In genomic region chr10:114312585-114312984, GRCh38 we compare ENCODE assay signal across 18 cellular contexts.
DNase-seq lines count a peak whose midpoint lies in the region; FAIRE-seq and TF ChIP-seq lines count a peak whose summit lies in the region.
"Had no signal": no experiment of that assay in that cellular context is flagged by ENCODE, and none has a peak within 500 bp of the region (broad histone marks: within the 10 kb centered on the region; RNA-seq: fewer than 3 reads in every experiment).

No MANE protein-coding gene starts in this region.

- no peak for TF ChIP-seq POLR2A in breast epithelium (IDR thresholded peaks at IDR 0.05)

- H3K9me3 ChIP-seq in breast epithelium (no peaks in the 10 kb centered on the region), keratinocyte (ENCODE audit: control insufficient read depth, low read depth, low read length) (no peaks in the 10 kb centered on the region), GM23248 (ENCODE audit: low read depth) (no peaks in the 10 kb centered on the region)
- no peaks in the 10 kb centered on the region for H3K9me3 ChIP-seq in effector memory CD4-positive, alpha-beta T cell (ENCODE audit: control insufficient read depth, low read length)
- H3K9me3 ChIP-seq: BLaER1, HAP-1 had no signal

- no peak for TF ChIP-seq CTCF in MCF 10A (IDR thresholded peaks at IDR 0.05; ENCODE audit: unreplicated experiment)
- no peak for TF ChIP-seq CTCF in breast epithelium (IDR thresholded peaks at IDR 0.05)
- no peak for TF ChIP-seq CTCF in choroid plexus epithelial cell (conservative IDR thresholded peaks at IDR 0.05; ENCODE audit: low read depth, low read length)
- no peak for TF ChIP-seq CTCF in keratinocyte (optimal IDR thresholded peaks at IDR 0.05 in 1 of 3, IDR thresholded peaks at IDR 0.05 in 1 of 3, conservative IDR thresholded peaks at IDR 0.05 in 1 of 3; ENCODE audit: extremely low read depth in 1 of 3, insufficient read depth in 2 of 3, low read length in 3 of 3)
- TF ChIP-seq CTCF in D721Med (IDR thresholded peaks at IDR 0.05; ENCODE audit: insufficient read depth, missing control alignments) = no peak

- CTCF ChIA-PET in MCF 10A (lab: Yijun Ruan, JAX) = interaction anchor here (0.5 to 1.0 kb wide), 5 partner anchors 9 to 1921 kb away, joined by 3 to 9 read pairs (median 4); no protein-coding TSS in a partner anchor

- no peaks in the 10 kb centered on the region for H3K27me3 Mint-ChIP-seq in MCF 10A (ENCODE audit: insufficient read depth, unreplicated experiment)

- H3K27ac ChIP-seq in breast epithelium (no peak overlapping the region), keratinocyte (ENCODE audit: control insufficient read depth, insufficient read depth, low read length) (no peak overlapping the region), GM23248 (no peak overlapping the region)
- H3K27ac ChIP-seq in effector memory CD4-positive, alpha-beta T cell (ENCODE audit: insufficient read depth, low read length, poor library complexity, severe bottlenecking) = no peak overlapping the region
- H3K27ac ChIP-seq: BLaER1, HL-60 had no signal

- H3K4me3 ChIP-seq in breast epithelium (no peak overlapping the region), choroid plexus epithelial cell (ENCODE audit: low read depth, low read length) (no peak overlapping the region), keratinocyte (ENCODE audit: control insufficient read depth in 2 of 3, extremely low read depth in 1 of 3, insufficient read depth in 2 of 3, low read depth in 1 of 3, low read length in 3 of 3) (no peak overlapping the region), GM23248 (no peak overlapping the region)
- H3K4me3 ChIP-seq in effector memory CD4-positive, alpha-beta T cell (ENCODE audit: insufficient read depth, low read depth, low read length, poor library complexity, severe bottlenecking) = no peak overlapping the region
- H3K4me3 ChIP-seq: BLaER1, HAP-1 had no signal

- no peak overlapping the region for H3K9ac ChIP-seq in keratinocyte (ENCODE audit: control insufficient read depth, extremely low read depth, insufficient read depth, low read length)
- no peak overlapping the region for H3K9ac ChIP-seq in GM23248
- H3K9ac ChIP-seq: BLaER1 had no signal

- H3K4me1 Mint-ChIP-seq in MCF 10A (ENCODE audit: insufficient read depth, unreplicated experiment) = no peaks in the 10 kb centered on the region
- H3K4me1 Mint-ChIP-seq: CD14-positive monocyte; CD4-positive, alpha-beta memory T cell had no signal

- intact Hi-C loops in MCF 10A (cut with micrococcal nuclease) = no loop called here
- intact Hi-C loops in breast epithelium (cut with DNase I; ENCODE audit: low total_unique reads) = no loop called here

- 53 to 88% methylated on average over 1 of the region's 1 CpG for WGBS in GM23248 (ENCODE audit: low coverage in 1 of 2, low lambda C conversion rate in 2 of 2, missing lambda C conversion rate in 2 of 2), 2 experiments

- POLR2A ChIA-PET in MCF 10A (lab: Yijun Ruan, JAX) = interaction anchor here (1.0 to 1.2 kb wide), 2 partner anchors 9 kb away, joined by 3 read pairs; no protein-coding TSS in a partner anchor

- no peak overlapping the region for H3K4me2 ChIP-seq in keratinocyte (ENCODE audit: control insufficient read depth, extremely low read depth, insufficient read depth, low read depth, low read length)
- no peak overlapping the region for H3K4me2 ChIP-seq in GM23248 (ENCODE audit: unreplicated experiment)
- H3K4me2 ChIP-seq: BLaER1 had no signal

- H3K4me1 ChIP-seq in breast epithelium = no peaks in the 10 kb centered on the region
- H3K4me1 ChIP-seq in keratinocyte (ENCODE audit: control insufficient read depth, extremely low read depth, insufficient read depth, low read length) = no peaks in the 10 kb centered on the region
- H3K4me1 ChIP-seq in effector memory CD4-positive, alpha-beta T cell (ENCODE audit: control insufficient read depth, insufficient read depth, low read length, poor library complexity, severe bottlenecking) = no peaks in the 10 kb centered on the region
- peaks cover 9% of the 10 kb centered on the region for H3K4me1 ChIP-seq in GM23248 (ENCODE audit: insufficient read depth)
- H3K4me1 ChIP-seq: HAP-1 had no signal

- H3F3A ChIP-seq in GM23248 (ENCODE audit: insufficient read depth) = no peaks in the 10 kb centered on the region

- no peaks in the 10 kb centered on the region for H3K9me3 Mint-ChIP-seq in MCF 10A (ENCODE audit: unreplicated experiment)
- H3K9me3 Mint-ChIP-seq: CD4-positive, alpha-beta memory T cell had no signal

- no peaks in the 10 kb centered on the region for H3K27me3 ChIP-seq in breast epithelium
- no peaks in the 10 kb centered on the region for H3K27me3 ChIP-seq in keratinocyte (ENCODE audit: control insufficient read depth, extremely low read depth, insufficient read depth, low read length)
- no peaks in the 10 kb centered on the region for H3K27me3 ChIP-seq in effector memory CD4-positive, alpha-beta T cell (replicated peaks; ENCODE audit: control insufficient read depth, insufficient read depth, low read length, poor library complexity, severe bottlenecking)
- peaks cover 16% of the 10 kb centered on the region; the same call in 1 of the 2 replicates for H3K27me3 ChIP-seq in GM23248 (replicated peaks; ENCODE audit: insufficient read depth)
- H3K27me3 ChIP-seq: BLaER1 had no signal

- H3K79me2 ChIP-seq in keratinocyte (ENCODE audit: control insufficient read depth, insufficient read depth, low read length) (no peaks in the 10 kb centered on the region), GM23248 (ENCODE audit: insufficient read depth) (no peaks in the 10 kb centered on the region)

- H2AFZ ChIP-seq in keratinocyte (ENCODE audit: control insufficient read depth, low read length) = no peak overlapping the region
- no peak overlapping the region for H2AFZ ChIP-seq in GM23248

- in situ Hi-C loops in GM23248 (cut with MboI) = no loop called here

- no peak overlapping the region for H3K27ac Mint-ChIP-seq in MCF 10A (ENCODE audit: low read depth, unreplicated experiment)
- H3K27ac Mint-ChIP-seq: CD14-positive monocyte had no signal

- no peaks in the 10 kb centered on the region for H4K20me1 ChIP-seq in keratinocyte (ENCODE audit: control insufficient read depth, extremely low read depth, insufficient read depth, low read length)
- H4K20me1 ChIP-seq in GM23248 (ENCODE audit: insufficient read depth) = no peaks in the 10 kb centered on the region
- H4K20me1 ChIP-seq: BLaER1 had no signal

- dilution Hi-C loops in keratinocyte (cut with MboI; ENCODE audit: extremely low pct_ligation_motif_present, low sequenced_read_pairs) = no loop called here

- H3K36me3 ChIP-seq in breast epithelium = no peaks in the 10 kb centered on the region
- peaks cover 18 to 45% of the 10 kb centered on the region in 2 experiments for H3K36me3 ChIP-seq in keratinocyte (ENCODE audit: control insufficient read depth in 2 of 2, extremely low read depth in 1 of 2, insufficient read depth in 2 of 2, low read length in 2 of 2)
- H3K36me3 ChIP-seq in effector memory CD4-positive, alpha-beta T cell (ENCODE audit: control insufficient read depth, insufficient read depth, low read length) = no peaks in the 10 kb centered on the region
- H3K36me3 ChIP-seq in GM23248 (ENCODE audit: low read depth) = no peaks in the 10 kb centered on the region
- H3K36me3 ChIP-seq: BLaER1, HAP-1 had no signal

- H3K36me3 Mint-ChIP-seq in MCF 10A (ENCODE audit: insufficient read depth, unreplicated experiment) = peaks cover 8% of the 10 kb centered on the region
- H3K36me3 Mint-ChIP-seq: CD14-positive monocyte; CD4-positive, alpha-beta memory T cell had no signal

- DNase-seq in MCF 10A (ENCODE audit: unreplicated experiment) = peak; percentile 40
- DNase-seq in breast epithelium (ENCODE audit: low spot score in 2 of 2) = no peak
- DNase-seq in choroid plexus epithelial cell (ENCODE audit: low read depth) = peak; percentile 50
- DNase-seq in keratinocyte (ENCODE audit: low read depth, low spot score) = no peak
- no peak for DNase-seq in effector memory CD4-positive, alpha-beta T cell
- no peak for DNase-seq in D721Med (ENCODE audit: insufficient read length, low spot score)
- DNase-seq in HT-29 (ENCODE audit: low spot score) = no peak
- DNase-seq in GM23248 = no peak
- DNase-seq: 8988T; CD4-positive, alpha-beta memory T cell; DMS79 treated with DMSO at 0.1 percent for 48 hours; GF-D8; IMR-90 had no signal

- H3K9me2 ChIP-seq in GM23248 (ENCODE audit: insufficient read depth) = no peaks in the 10 kb centered on the region

- FAIRE-seq in keratinocyte (lab: Jason Lieb, UNC) = peak; percentile 55
- no peak for FAIRE-seq in D721Med (lab: Jason Lieb, UNC)
- FAIRE-seq: HTR-8/SVneo had no signal

- H3K4me3 Mint-ChIP-seq in MCF 10A (ENCODE audit: unreplicated experiment) = no peak overlapping the region
- H3K4me3 Mint-ChIP-seq: CD14-positive monocyte; CD4-positive, alpha-beta memory T cell had no signal

- no peaks in the 10 kb centered on the region for H3K9me1 ChIP-seq in keratinocyte (ENCODE audit: control insufficient read depth, extremely low read depth, insufficient read depth, low read length)

- BruUV-seq in MCF 10A (replicated peaks; lab: Mats Ljungman, UMichigan) = no TSS peak

Comparison
In these comparisons a context has a peak if more than half of its experiments do, and no peak if none do; other contexts are left out.
1. DNase-seq: peak in MCF 10A (single experiment) and choroid plexus epithelial cell (single experiment); none in breast epithelium (0 of 2), keratinocyte (single experiment), effector memory CD4-positive, alpha-beta T cell (0 of 3), D721Med (single experiment), HT-29 (single experiment) and GM23248 (single experiment).